Comparison of ENCODE assay signal across 1 cellular context in the genomic region with DNA sequence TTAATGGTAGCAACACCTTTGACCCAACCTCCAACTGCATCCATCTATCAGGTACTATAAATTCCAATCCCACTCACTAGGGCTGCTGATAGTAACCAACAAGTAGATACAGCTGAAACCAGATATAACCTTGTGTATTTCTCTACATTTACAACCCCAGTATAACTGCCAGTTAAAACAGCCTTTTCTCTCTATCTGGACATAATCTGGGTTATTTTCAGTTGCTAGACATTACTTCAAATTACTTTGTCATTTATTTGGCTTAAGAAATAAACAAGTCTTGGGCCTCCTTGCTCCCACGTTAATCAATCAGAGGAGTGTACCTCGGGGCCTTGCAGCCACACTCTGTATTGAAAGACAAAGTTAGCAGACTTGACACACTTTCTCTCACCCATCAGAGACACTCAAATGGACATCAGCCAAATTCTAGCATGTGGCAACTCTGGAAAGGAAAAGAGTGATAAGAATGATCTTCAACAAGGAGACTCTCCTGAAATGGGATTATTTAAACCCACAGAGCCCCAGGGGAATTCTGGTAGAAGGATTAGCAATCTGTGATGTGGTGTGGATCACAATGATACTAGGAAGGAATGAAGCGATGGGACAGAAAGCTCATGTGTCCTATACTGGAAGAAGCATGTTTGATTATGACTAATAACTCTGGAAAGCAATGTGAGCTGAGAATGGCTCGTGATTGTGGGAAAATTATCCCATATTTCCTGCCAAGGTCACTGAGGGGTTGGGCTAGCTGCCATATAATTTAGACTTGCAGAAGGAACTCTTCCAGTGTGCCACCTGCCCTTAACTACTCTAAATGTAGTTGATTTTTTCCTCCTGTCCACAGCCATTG.
A peak's percentile ranks its signal among the peaks of the same experiment; 100 is the strongest.
TF ChIP-seq lines count a peak whose summit lies in the region.

No MANE protein-coding gene starts in this region.

TF ChIP-seq in HEK293, 187 proteins besides CTCF, POLR2A, EP300 and RAD21 (continued from another document):
- TF ChIP-seq, protein P1, sequence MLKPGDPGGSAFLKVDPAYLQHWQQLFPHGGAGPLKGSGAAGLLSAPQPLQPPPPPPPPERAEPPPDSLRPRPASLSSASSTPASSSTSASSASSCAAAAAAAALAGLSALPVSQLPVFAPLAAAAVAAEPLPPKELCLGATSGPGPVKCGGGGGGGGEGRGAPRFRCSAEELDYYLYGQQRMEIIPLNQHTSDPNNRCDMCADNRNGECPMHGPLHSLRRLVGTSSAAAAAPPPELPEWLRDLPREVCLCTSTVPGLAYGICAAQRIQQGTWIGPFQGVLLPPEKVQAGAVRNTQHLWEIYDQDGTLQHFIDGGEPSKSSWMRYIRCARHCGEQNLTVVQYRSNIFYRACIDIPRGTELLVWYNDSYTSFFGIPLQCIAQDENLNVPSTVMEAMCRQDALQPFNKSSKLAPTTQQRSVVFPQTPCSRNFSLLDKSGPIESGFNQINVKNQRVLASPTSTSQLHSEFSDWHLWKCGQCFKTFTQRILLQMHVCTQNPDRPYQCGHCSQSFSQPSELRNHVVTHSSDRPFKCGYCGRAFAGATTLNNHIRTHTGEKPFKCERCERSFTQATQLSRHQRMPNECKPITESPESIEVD (tag by site-specific recombination; IDR thresholded peaks at IDR 0.05), result peak; percentile 73
- TF ChIP-seq OSR2 (tag by site-specific recombination; IDR thresholded peaks at IDR 0.05), result 0 out of 2 replicates have a peak, but pooled peaks have one; percentile 8
- no peak for TF ChIP-seq KLF7 (tag by site-specific recombination; IDR thresholded peaks at IDR 0.05; ENCODE audit: borderline replicate concordance)
- no peak for TF ChIP-seq ZNF140 (tag by site-specific recombination; IDR thresholded peaks at IDR 0.05)
- TF ChIP-seq ZNF391 (tag by site-specific recombination; IDR thresholded peaks at IDR 0.05; ENCODE audit: borderline replicate concordance, low read depth), result no peak
- TF ChIP-seq ZFHX2 (tag by site-specific recombination; conservative IDR thresholded peaks at IDR 0.05), result peak; percentile 20; the same call in 1 of the 2 replicates
- TF ChIP-seq ZNF76 (tag by site-specific recombination; IDR thresholded peaks at IDR 0.05; ENCODE audit: borderline replicate concordance, low read depth), result 0 out of 2 replicates have a peak, but pooled peaks have one; percentile 22
- TF ChIP-seq SCRT1 (tag by site-specific recombination; IDR thresholded peaks at IDR 0.05; ENCODE audit: borderline replicate concordance), result 0 out of 2 replicates have a peak, but pooled peaks have one; percentile 24
- TF ChIP-seq GFI1B (tag by site-specific recombination; IDR thresholded peaks at IDR 0.05), result 0 out of 2 replicates have a peak, but pooled peaks have one; percentile 14
- TF ChIP-seq KLF16 (tag by site-specific recombination; IDR thresholded peaks at IDR 0.05), result no peak
- TF ChIP-seq KLF1 (tag by site-specific recombination; IDR thresholded peaks at IDR 0.05), result no peak
- TF ChIP-seq, protein P2, sequence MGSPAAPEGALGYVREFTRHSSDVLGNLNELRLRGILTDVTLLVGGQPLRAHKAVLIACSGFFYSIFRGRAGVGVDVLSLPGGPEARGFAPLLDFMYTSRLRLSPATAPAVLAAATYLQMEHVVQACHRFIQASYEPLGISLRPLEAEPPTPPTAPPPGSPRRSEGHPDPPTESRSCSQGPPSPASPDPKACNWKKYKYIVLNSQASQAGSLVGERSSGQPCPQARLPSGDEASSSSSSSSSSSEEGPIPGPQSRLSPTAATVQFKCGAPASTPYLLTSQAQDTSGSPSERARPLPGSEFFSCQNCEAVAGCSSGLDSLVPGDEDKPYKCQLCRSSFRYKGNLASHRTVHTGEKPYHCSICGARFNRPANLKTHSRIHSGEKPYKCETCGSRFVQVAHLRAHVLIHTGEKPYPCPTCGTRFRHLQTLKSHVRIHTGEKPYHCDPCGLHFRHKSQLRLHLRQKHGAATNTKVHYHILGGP (tag by site-specific recombination; IDR thresholded peaks at IDR 0.05), result no peak
